ENCODE assay signal across 8 cellular contexts in genomic region chr1:23799570-23800395, GRCh38. TPM values are rescaled to one million over a fixed set of nuclear protein-coding genes. Genes with fewer than 3 reads are reported as not detected.
A peak's percentile ranks its signal among the peaks of the same experiment; 100 is the strongest.
DNase-seq lines count a peak whose midpoint lies in the region; ATAC-seq and TF ChIP-seq lines count a peak whose summit lies in the region.

No MANE protein-coding gene starts in this region.

- no peak for TF ChIP-seq EP300 in neural cell (conservative IDR thresholded peaks at IDR 0.05; ENCODE audit: poor library complexity, severe bottlenecking)

- H2BK5ac ChIP-seq in IMR-90 (ENCODE audit: low read depth, low read length, poor library complexity, severe bottlenecking): peak overlapping the region; percentile 82

- no peak overlapping the region for H2BK20ac ChIP-seq in IMR-90 (ENCODE audit: low read depth, low read length)

- H3K27ac ChIP-seq in IMR-90 (ENCODE audit: insufficient read depth, low read length): peak overlapping the region; percentile 71
- H3K27ac ChIP-seq in neural cell (ENCODE audit: low read length): peak overlapping the region; percentile 68

- intact Hi-C loops in IMR-90 (cut with micrococcal nuclease): no loop called here

- H2BK120ac ChIP-seq in IMR-90 (ENCODE audit: low read depth, low read length): peak overlapping the region; percentile 45

- H3K56ac ChIP-seq in IMR-90 (ENCODE audit: extremely low read depth, insufficient read depth, low read length): peak overlapping the region; percentile 84; the same call in 1 of the 2 replicates

- H4K5ac ChIP-seq in IMR-90 (ENCODE audit: low read depth, low read length): peak overlapping the region; percentile 38; the same call in 1 of the 2 replicates

- peak overlapping the region; percentile 96 for H3K4ac ChIP-seq in IMR-90 (ENCODE audit: low read depth, low read length)

- no peaks in the 10 kb centered on the region for H3K9me3 ChIP-seq in IMR-90 (ENCODE audit: control insufficient read depth, insufficient read depth, low read length)
- H3K9me3 ChIP-seq in neural cell (ENCODE audit: low read length): no peaks in the 10 kb centered on the region

- peak overlapping the region; percentile 95 for H3K27ac Mint-ChIP-seq in activated CD4-positive, alpha-beta memory T cell treated with anti-CD3 and anti-CD28 coated beads, Interleukin-2, amount 10 ng/mL, durations not matched to agents 7 days and 5 days

- TF ChIP-seq RAD21 in IMR-90 (IDR thresholded peaks at IDR 0.05; ENCODE audit: low read length) (no peak), neural cell (conservative IDR thresholded peaks at IDR 0.05) (no peak)

- peaks cover 6% of the 10 kb centered on the region; the same call in 1 of the 2 replicates for H3K9me1 ChIP-seq in IMR-90 (ENCODE audit: insufficient read depth, low read length)

- peak overlapping the region; percentile 94 for H2AFZ ChIP-seq in IMR-90 (replicated peaks; ENCODE audit: low read length, poor library complexity)
- H2AFZ ChIP-seq in neural cell (ENCODE audit: low read depth, low read length): peak overlapping the region; percentile 80

- WGBS in IMR-90 (ENCODE audit: extremely low coverage in 2 of 2, insufficient read length in 1 of 2), 2 experiments: 12% methylated on average over 11 of the region's 47 CpGs; no CpG with 5 or more reads in 1 of the 2 experiments

- no peaks in the 10 kb centered on the region for H3K9me2 ChIP-seq in neural cell (ENCODE audit: insufficient read depth, low read length)

- TF ChIP-seq POLR2A in IMR-90 (IDR thresholded peaks at IDR 0.05; ENCODE audit: low read depth, low read length): no peak

- H3K9ac ChIP-seq in IMR-90 (ENCODE audit: low read depth, low read length) (peak overlapping the region; percentile 81), neural cell (ENCODE audit: low read length) (peak overlapping the region; percentile 86)

- H3K36me3 Mint-ChIP-seq in activated CD4-positive, alpha-beta memory T cell treated with anti-CD3 and anti-CD28 coated beads, Interleukin-2, amount 10 ng/mL, durations not matched to agents 7 days and 5 days (ENCODE audit: low read depth): peaks cover 32% of the 10 kb centered on the region

- H3K79me1 ChIP-seq in IMR-90 (ENCODE audit: low read depth in 1 of 2, low read length in 2 of 2): peaks cover 17 to 37% of the 10 kb centered on the region in 2 experiments

- peak overlapping the region; percentile 67 for H3K4me3 ChIP-seq in IMR-90 (ENCODE audit: insufficient read depth, low read depth, low read length)
- H3K4me3 ChIP-seq in fibroblast of mammary gland (ENCODE audit: control insufficient read depth, low read depth, low read length): peak overlapping the region; percentile 78
- peak overlapping the region; percentile 94 for H3K4me3 ChIP-seq in neural cell (ENCODE audit: low read length)

- peak overlapping the region; percentile 98 for H3K14ac ChIP-seq in IMR-90 (replicated peaks; ENCODE audit: low read depth, low read length)

- no TSS peak for BruUV-seq in IMR-90 (replicated peaks; lab: Mats Ljungman, UMichigan)

- H3F3A ChIP-seq in neural cell (ENCODE audit: insufficient read depth, low read length, poor library complexity, severe bottlenecking): no peaks in the 10 kb centered on the region

- peaks cover 22% of the 10 kb centered on the region for H3K36me3 ChIP-seq in IMR-90 (ENCODE audit: control insufficient read depth, insufficient read depth, low read length)
- H3K36me3 ChIP-seq in neural cell (ENCODE audit: insufficient read depth, low read length): peaks cover 4% of the 10 kb centered on the region

- H3K27me3 ChIP-seq in IMR-90 (ENCODE audit: control insufficient read depth, insufficient read depth, low read length): no peaks in the 10 kb centered on the region
- H3K27me3 ChIP-seq in neural cell (ENCODE audit: insufficient read depth, low read depth, low read length): no peaks in the 10 kb centered on the region

- no peaks in the 10 kb centered on the region for H3K9me3 Mint-ChIP-seq in activated CD4-positive, alpha-beta memory T cell treated with anti-CD3 and anti-CD28 coated beads, Interleukin-2, amount 10 ng/mL, durations not matched to agents 7 days and 5 days

- DNase-seq in CD1c-positive myeloid dendritic cell (ENCODE audit: extremely low spot score) (peak; percentile 38), IMR-90 (peak; percentile 56), fibroblast of mammary gland (ENCODE audit: low read depth) (peak; percentile 59), NCI-H128 (lab: John Stamatoyannopoulos, UW; ENCODE audit: unreplicated experiment) (no peak)
- DNase-seq in activated CD4-positive, alpha-beta memory T cell treated with anti-CD3 and anti-CD28 coated beads, Interleukin-2, amount 10 ng/mL, durations not matched to agents 7 days and 5 days: peak; percentile 68

- in situ Hi-C loops in IMR-90 (cut with MboI; ENCODE audit: low sequenced_read_pairs): no loop called here

- dilution Hi-C loops in IMR-90 (cut with HindIII; ENCODE audit: low sequenced_read_pairs, unreplicated experiment): no loop called here

- H3K27me3 Mint-ChIP-seq in activated CD4-positive, alpha-beta memory T cell treated with anti-CD3 and anti-CD28 coated beads, Interleukin-2, amount 10 ng/mL, durations not matched to agents 7 days and 5 days: no peaks in the 10 kb centered on the region

- H3K4me1 Mint-ChIP-seq in activated CD4-positive, alpha-beta memory T cell treated with anti-CD3 and anti-CD28 coated beads, Interleukin-2, amount 10 ng/mL, durations not matched to agents 7 days and 5 days: peaks cover 27% of the 10 kb centered on the region

- H3K4me3 Mint-ChIP-seq in activated CD4-positive, alpha-beta memory T cell treated with anti-CD3 and anti-CD28 coated beads, Interleukin-2, amount 10 ng/mL, durations not matched to agents 7 days and 5 days: peak overlapping the region; percentile 96

- peak overlapping the region; percentile 52 to 96 for H4K8ac ChIP-seq in IMR-90 (ENCODE audit: low read depth in 2 of 2, low read length in 2 of 2)

- peak overlapping the region; percentile 97 for H3K23ac ChIP-seq in IMR-90 (ENCODE audit: low read depth, low read length)

- peak overlapping the region; percentile 74; the same call in 2 of the 3 replicates for H2BK15ac ChIP-seq in IMR-90 (ENCODE audit: low read depth, low read length)

- TF ChIP-seq CTCF in IMR-90 (conservative IDR thresholded peaks at IDR 0.05; ENCODE audit: low read depth, low read length) (no peak), fibroblast of mammary gland (conservative IDR thresholded peaks at IDR 0.05; ENCODE audit: control insufficient read depth, insufficient read depth, low read depth, low read length) (no peak), neural cell (IDR thresholded peaks at IDR 0.05; ENCODE audit: poor library complexity, severe bottlenecking) (no peak)

- no peaks in the 10 kb centered on the region for H3K79me2 ChIP-seq in neural cell (replicated peaks; ENCODE audit: insufficient read depth, low read length)

- H3K4me2 ChIP-seq in IMR-90 (ENCODE audit: low read depth, low read length) (peak overlapping the region; percentile 98), neural cell (ENCODE audit: low read length) (peak overlapping the region; percentile 93)

- CTCF ChIA-PET in IMR-90 (lab: Yijun Ruan, JAX): interaction anchor here (0.6 kb wide), 2 partner anchors 10 to 117 kb away, joined by 3 to 4 read pairs; no protein-coding TSS in a partner anchor
- CTCF ChIA-PET in activated CD4-positive, alpha-beta memory T cell treated with anti-CD3 and anti-CD28 coated beads, Interleukin-2, amount 10 ng/mL, durations not matched to agents 7 days and 5 days (lab: Charles Lee): interaction anchor here (1.0 to 4.4 kb wide), 7 partner anchors 8 to 260 kb away, joined by 3 to 39 read pairs (median 3); no protein-coding TSS in a partner anchor

- peak overlapping the region; percentile 91 for H2AK5ac ChIP-seq in IMR-90 (ENCODE audit: low read depth, low read length)

- peaks cover 7% of the 10 kb centered on the region; the same call in 1 of the 2 replicates for H3K4me1 ChIP-seq in IMR-90 (ENCODE audit: control insufficient read depth, insufficient read depth, low read length)

- ATAC-seq in GM19351 (IDR thresholded peaks at IDR 0.05; ENCODE audit: unreplicated experiment): peak; percentile 7
- peak; percentile 48 for ATAC-seq in IMR-90 (ENCODE audit: low read depth)
- no peak for ATAC-seq in GM18870 (IDR thresholded peaks at IDR 0.05; ENCODE audit: unreplicated experiment)

- peak overlapping the region; percentile 87 for H4K91ac ChIP-seq in IMR-90 (ENCODE audit: insufficient read depth, low read depth, low read length)

- peak overlapping the region; percentile 98 for H2AK9ac ChIP-seq in IMR-90 (replicated peaks; ENCODE audit: low read depth, low read length, poor library complexity)

- POLR2A ChIA-PET in IMR-90 (lab: Charles Lee; ENCODE audit: unreplicated experiment): interaction anchor here (0.5 kb wide), 1 partner anchor 20 kb away, joined by 3 read pairs; no protein-coding TSS in a partner anchor
- POLR2A ChIA-PET in activated CD4-positive, alpha-beta memory T cell treated with anti-CD3 and anti-CD28 coated beads, Interleukin-2, amount 10 ng/mL, durations not matched to agents 7 days and 5 days (lab: Charles Lee): interaction anchor here (0.6 to 5.9 kb wide), 12 partner anchors 8 to 271 kb away, joined by 3 to 84 read pairs (median 9); partner anchors contain the start of genes ELOA, HMGCL, LYPLA2 and PITHD1

- H4K20me1 ChIP-seq in IMR-90 (ENCODE audit: insufficient read depth, low read length): no peaks in the 10 kb centered on the region
- no peaks in the 10 kb centered on the region for H4K20me1 ChIP-seq in neural cell (ENCODE audit: insufficient read depth)

- peak overlapping the region; percentile 39; the same call in 1 of the 2 replicates for H3K18ac ChIP-seq in IMR-90 (ENCODE audit: low read depth, low read length)

RNA-seq across cellular contexts. Expression of gene GALE, which starts 0.8 kb away (rescaled TPM):
- total RNA-seq in IMR-90 (2012; rRNA removed): 28.3 and 31.7 TPM in 2 replicates
- polyA plus RNA-seq in IMR-90 (2012; rRNA removed) (39.9 and 44.5 TPM in 2 replicates), neural cell (109 and 130 TPM in 2 replicates)
- 35.1 and 46.3 TPM in 2 replicates for polyA plus RNA-seq in IMR-90 (2012; cell fraction: cytosol; rRNA removed)
- 56.9 and 85.3 TPM in 2 replicates for polyA plus RNA-seq in IMR-90 (2012; cell fraction: nucleus; rRNA removed; ENCODE audit: low replicate concordance)
- total RNA-seq in activated CD4-positive, alpha-beta memory T cell treated with anti-CD3 and anti-CD28 coated beads, Interleukin-2, amount 10 ng/mL, durations not matched to agents 7 days and 5 days: 10 to 100 TPM; 33.5 to 37.6 TPM
- 34.8 and 39.9 TPM in 2 replicates for polyA minus RNA-seq in neural cell

RNA-seq across cellular contexts. Expression of gene LYPLA2, which starts 8.8 kb away (rescaled TPM):
- total RNA-seq in IMR-90 (2012; rRNA removed): 43.9 and 44.3 TPM in 2 replicates
- 78.6 and 88.5 TPM in 2 replicates for polyA plus RNA-seq in IMR-90 (2012; rRNA removed)
- 47.5 and 98.1 TPM in 2 replicates for polyA plus RNA-seq in IMR-90 (2012; cell fraction: cytosol; rRNA removed)
- polyA plus RNA-seq in IMR-90 (2012; cell fraction: nucleus; rRNA removed; ENCODE audit: low replicate concordance): 93.3 and 237 TPM in 2 replicates
- 10 to 100 TPM; 76.1 to 80.8 TPM for total RNA-seq in activated CD4-positive, alpha-beta memory T cell treated with anti-CD3 and anti-CD28 coated beads, Interleukin-2, amount 10 ng/mL, durations not matched to agents 7 days and 5 days
- 107 and 119 TPM in 2 replicates for polyA plus RNA-seq in neural cell
- 51.4 and 71.1 TPM in 2 replicates for polyA minus RNA-seq in neural cell

RNA-seq across cellular contexts. Expression of gene PITHD1, which starts 21.6 kb away (rescaled TPM):
- total RNA-seq in IMR-90 (2012; rRNA removed): 23.8 and 34.2 TPM in 2 replicates
- polyA plus RNA-seq in IMR-90 (2012; rRNA removed) (31.8 and 32.0 TPM in 2 replicates), neural cell (242 and 267 TPM in 2 replicates)
- 18.3 and 34.6 TPM in 2 replicates for polyA plus RNA-seq in IMR-90 (2012; cell fraction: cytosol; rRNA removed)
- polyA plus RNA-seq in IMR-90 (2012; cell fraction: nucleus; rRNA removed; ENCODE audit: low replicate concordance): 10.8 and 29.0 TPM in 2 replicates
- 10 to 100 TPM; 50.0 to 51.6 TPM for total RNA-seq in activated CD4-positive, alpha-beta memory T cell treated with anti-CD3 and anti-CD28 coated beads, Interleukin-2, amount 10 ng/mL, durations not matched to agents 7 days and 5 days
- 85.0 and 91.9 TPM in 2 replicates for polyA minus RNA-seq in neural cell

RNA-seq across cellular contexts. Expression of gene HMGCL, which starts 25.4 kb away (rescaled TPM):
- 31.9 and 33.5 TPM in 2 replicates for total RNA-seq in IMR-90 (2012; rRNA removed)
- polyA plus RNA-seq in IMR-90 (2012; rRNA removed): 25.3 and 30.6 TPM in 2 replicates
- polyA plus RNA-seq in IMR-90 (2012; cell fraction: cytosol; rRNA removed): 15.7 and 28.3 TPM in 2 replicates
- 17.3 and 23.9 TPM in 2 replicates for polyA plus RNA-seq in IMR-90 (2012; cell fraction: nucleus; rRNA removed; ENCODE audit: low replicate concordance)
- total RNA-seq in activated CD4-positive, alpha-beta memory T cell treated with anti-CD3 and anti-CD28 coated beads, Interleukin-2, amount 10 ng/mL, durations not matched to agents 7 days and 5 days: 10 to 100 TPM; 33.5 to 35.7 TPM
- polyA plus RNA-seq in neural cell: 27.6 and 29.1 TPM in 2 replicates
- polyA minus RNA-seq in neural cell: 15.3 and 17.8 TPM in 2 replicates

RNA-seq across cellular contexts. Expression of gene ELOA, which starts 56.5 kb away (rescaled TPM):
- 40.7 and 44.4 TPM in 2 replicates for total RNA-seq in IMR-90 (2012; rRNA removed)
- polyA plus RNA-seq in IMR-90 (2012; rRNA removed): 19.5 and 22.9 TPM in 2 replicates
- polyA plus RNA-seq in IMR-90 (2012; cell fraction: cytosol; rRNA removed): 5.5 and 9.2 TPM in 2 replicates
- polyA plus RNA-seq in IMR-90 (2012; cell fraction: nucleus; rRNA removed; ENCODE audit: low replicate concordance): 9.4 and 25.4 TPM in 2 replicates
- 10 to 100 TPM; 34.1 to 35.2 TPM for total RNA-seq in activated CD4-positive, alpha-beta memory T cell treated with anti-CD3 and anti-CD28 coated beads, Interleukin-2, amount 10 ng/mL, durations not matched to agents 7 days and 5 days
- 20.0 and 25.7 TPM in 2 replicates for polyA plus RNA-seq in neural cell
- 32.1 and 39.0 TPM in 2 replicates for polyA minus RNA-seq in neural cell
